ENCODE assay signal across 8 cellular contexts in the genomic region with DNA sequence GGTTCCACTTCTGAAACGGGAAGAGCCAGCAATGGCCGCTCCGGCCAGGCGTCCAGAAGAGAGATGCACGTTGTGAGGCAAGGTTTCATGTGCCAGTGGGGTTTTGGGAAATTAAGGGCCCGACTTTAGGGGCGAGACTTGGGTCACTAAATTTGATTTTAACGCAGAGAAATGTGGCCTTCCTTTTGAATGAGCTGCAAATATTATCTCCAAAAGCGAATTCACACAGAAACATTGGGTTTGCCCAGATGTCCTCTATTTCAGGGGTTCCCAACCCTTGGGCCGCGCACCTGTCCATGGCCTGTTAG. TPM values are rescaled to one million over a fixed set of nuclear protein-coding genes. Genes with fewer than 3 reads are reported as not detected.
DNase-seq lines count a peak whose midpoint lies in the region; ATAC-seq and TF ChIP-seq lines count a peak whose summit lies in the region.

No MANE protein-coding gene starts in this region.

- H3K9me3 ChIP-seq in OCI-LY3 (ENCODE audit: insufficient read depth, low read length) (no peaks in the 10 kb centered on the region), esophagus squamous epithelium (no peaks in the 10 kb centered on the region), parathyroid adenoma (ENCODE audit: control insufficient read depth, low read length) (no peaks in the 10 kb centered on the region)

- H3K27me3 ChIP-seq in OCI-LY3 (ENCODE audit: low read depth, low read length), result no peaks in the 10 kb centered on the region
- H3K27me3 ChIP-seq in esophagus squamous epithelium, result no peaks in the 10 kb centered on the region
- no peaks in the 10 kb centered on the region for H3K27me3 ChIP-seq in parathyroid adenoma (ENCODE audit: control insufficient read depth, insufficient read depth, low read length)

- TF ChIP-seq POLR2A in esophagus squamous epithelium (IDR thresholded peaks at IDR 0.05), result no peak

- no peak for ATAC-seq in HG03439 (IDR thresholded peaks at IDR 0.05; ENCODE audit: unreplicated experiment)

- H3K4me2 ChIP-seq in OCI-LY3 (ENCODE audit: low read length) (peak overlapping the region; percentile 93), parathyroid adenoma (ENCODE audit: low read length) (peak overlapping the region; percentile 98)

- H3K79me2 ChIP-seq in OCI-LY3 (ENCODE audit: low read length) (no peaks in the 10 kb centered on the region), parathyroid adenoma (no peaks in the 10 kb centered on the region)

- H4K20me1 ChIP-seq in OCI-LY3 (ENCODE audit: insufficient read depth, low read length), result no peaks in the 10 kb centered on the region

- H2AFZ ChIP-seq in OCI-LY3 (ENCODE audit: low read depth, low read length) (peak overlapping the region; percentile 31), parathyroid adenoma (peak overlapping the region; percentile 100)

- intact Hi-C loops in esophagus squamous epithelium (cut with DNase I), result loop anchor here (10.0 kb wide), 1 partner anchor 347 kb away; a partner anchor contains a TSS

- DNase-seq in esophagus squamous epithelium (lab: John Stamatoyannopoulos, UW) (no peak), NCI-H2029 treated with DMSO at 0.1 percent for 48 hours (lab: John Stamatoyannopoulos, UW) (no peak), GOT3 (lab: John Stamatoyannopoulos, UW) (no peak), COLO668 (lab: John Stamatoyannopoulos, UW; ENCODE audit: unreplicated experiment) (no peak)

- H3K27ac ChIP-seq in C4-2B, result peak overlapping the region; percentile 92
- peak overlapping the region; percentile 98 for H3K27ac ChIP-seq in OCI-LY3 (ENCODE audit: low read length)
- H3K27ac ChIP-seq in esophagus squamous epithelium, result peak overlapping the region; percentile 98 to 100 (median 99)
- H3K27ac ChIP-seq in parathyroid adenoma, result peak overlapping the region; percentile 99

- H3K9ac ChIP-seq in OCI-LY3 (ENCODE audit: low read length), result peak overlapping the region; percentile 99
- H3K9ac ChIP-seq in parathyroid adenoma, result peak overlapping the region; percentile 95

- H3K4me1 ChIP-seq in OCI-LY3 (ENCODE audit: low read length), result peaks cover 10% of the 10 kb centered on the region
- H3K4me1 ChIP-seq in esophagus squamous epithelium, result peaks cover 20 to 61% (median 21%) of the 10 kb centered on the region in 3 donors
- H3K4me1 ChIP-seq in parathyroid adenoma, result peaks cover 15% of the 10 kb centered on the region

- WGBS in esophagus squamous epithelium, 2 donors, result 0% methylated on average over 4 to 10 of the region's 11 CpGs

- peak overlapping the region; percentile 97 for H3K4me3 ChIP-seq in OCI-LY3 (ENCODE audit: low read length)
- peak overlapping the region; percentile 65 to 93 (median 80) for H3K4me3 ChIP-seq in esophagus squamous epithelium
- H3K4me3 ChIP-seq in parathyroid adenoma (ENCODE audit: low read depth, low read length), result peak overlapping the region; percentile 95

- no peaks in the 10 kb centered on the region for H3K36me3 ChIP-seq in OCI-LY3 (replicated peaks; ENCODE audit: low read depth, low read length)
- H3K36me3 ChIP-seq in esophagus squamous epithelium, result no peaks in the 10 kb centered on the region
- no peaks in the 10 kb centered on the region for H3K36me3 ChIP-seq in parathyroid adenoma (ENCODE audit: control insufficient read depth, insufficient read depth, low read length)

- TF ChIP-seq CTCF in C4-2B (conservative IDR thresholded peaks at IDR 0.05) (no peak; the same call in 1 of the 2 replicates), OCI-LY3 (IDR thresholded peaks at IDR 0.05; ENCODE audit: low read depth, low read length) (no peak), esophagus squamous epithelium (IDR thresholded peaks at IDR 0.05) (peak in 1 of 6 experiments; percentile 5), parathyroid adenoma (IDR thresholded peaks at IDR 0.05) (no peak)

RNA-seq across cellular contexts. Expression of a gene that starts 2.3 kb away (rescaled TPM):
- 10 to 100 TPM in 2 of 4 donors, 1 to 10 TPM in 2; 4.0 to 73.1 (median 19.5) TPM for total RNA-seq in esophagus squamous epithelium

RNA-seq across cellular contexts. Expression of a gene that starts 6.5 kb away (rescaled TPM):
- 10 to 100 TPM in 1 of 4 donors, 1 to 10 TPM in 3; 1.4 to 15.1 (median 5.8) TPM for total RNA-seq in esophagus squamous epithelium

RNA-seq across cellular contexts. Expression of a gene that starts 40.6 kb away (rescaled TPM):
- not detected for total RNA-seq in esophagus squamous epithelium
